ENCODE assay signal across 17 cellular contexts in genomic region chr19:31096047-31096446, GRCh38.
DNase-seq lines count a peak whose midpoint lies in the region; ATAC-seq, FAIRE-seq and TF ChIP-seq lines count a peak whose summit lies in the region.
"Had no signal": no experiment of that assay in that cellular context is flagged by ENCODE, and none has a peak within 500 bp of the region (broad histone marks: within the 10 kb centered on the region; RNA-seq: fewer than 3 reads in every experiment).

No MANE protein-coding gene starts in this region.

- ATAC-seq in K562 (peak; percentile 61), psoas muscle (peak; percentile 36 to 86 (median 62)), GM21723 (IDR thresholded peaks at IDR 0.05; ENCODE audit: unreplicated experiment) (no peak)
- ATAC-seq: PC-3 had no signal

- H3K4me3 ChIP-seq in K562 (no peak overlapping the region), kidney (ENCODE audit: low read length in 2 of 2) (no peak overlapping the region), psoas muscle (peak overlapping the region; percentile 15), mammary epithelial cell (replicated peaks in 1 of 3; ENCODE audit: insufficient read depth in 1 of 3, low read depth in 2 of 3, low read length in 3 of 3) (no peak overlapping the region)
- H3K4me3 ChIP-seq: BLaER1 had no signal

- no peak for TF ChIP-seq POLR2A in K562 (conservative IDR thresholded peaks at IDR 0.05)

- FAIRE-seq in K562 (lab: Jason Lieb, UNC) (no peak), kidney (lab: Jason Lieb, UNC) (no peak)
- FAIRE-seq: H54 had no signal

- in situ Hi-C loops in K562 (cut with MboI) (no loop called here), mammary epithelial cell (cut with MboI; ENCODE audit: low sequenced_read_pairs in 2 of 2) (no loop called here)

- H4K20me1 ChIP-seq in K562 (replicated peaks; ENCODE audit: control insufficient read depth, insufficient read depth, low read length) = no peaks in the 10 kb centered on the region
- no peaks in the 10 kb centered on the region for H4K20me1 ChIP-seq in mammary epithelial cell (ENCODE audit: insufficient read depth, low read length)
- H4K20me1 ChIP-seq: BLaER1 had no signal

- peaks cover 0 to 3% of the 10 kb centered on the region in 2 experiments; a peak in 1 of 5 replicates for H3K4me1 ChIP-seq in K562 (replicated peaks in 1 of 2; ENCODE audit: control insufficient read depth in 2 of 2, insufficient read depth in 2 of 2, low read length in 2 of 2)
- H3K4me1 ChIP-seq in kidney (ENCODE audit: control insufficient read depth in 1 of 2, insufficient read depth in 1 of 2, low read depth in 1 of 2, low read length in 2 of 2) = no peaks in the 10 kb centered on the region
- no peaks in the 10 kb centered on the region for H3K4me1 ChIP-seq in psoas muscle
- no peaks in the 10 kb centered on the region for H3K4me1 ChIP-seq in mammary epithelial cell (ENCODE audit: insufficient read depth, low read length)
- H3K4me1 ChIP-seq: BLaER1 had no signal

- no peak overlapping the region; a peak in 1 of 4 replicates for H3K9ac ChIP-seq in K562 (ENCODE audit: insufficient read depth in 1 of 2, low read depth in 2 of 2, low read length in 2 of 2)
- H3K9ac ChIP-seq in kidney (ENCODE audit: low read length in 2 of 2) = no peak overlapping the region
- H3K9ac ChIP-seq in mammary epithelial cell (ENCODE audit: insufficient read depth, low read length) = no peak overlapping the region
- H3K9ac ChIP-seq: BLaER1 had no signal

- H3K27ac ChIP-seq in K562 (ENCODE audit: extremely low read depth, low read depth, low read length) = no peak overlapping the region
- no peak overlapping the region for H3K27ac ChIP-seq in kidney (ENCODE audit: low read depth in 2 of 2, low read length in 2 of 2)
- H3K27ac ChIP-seq in psoas muscle = no peak overlapping the region
- H3K27ac ChIP-seq in mammary epithelial cell (ENCODE audit: insufficient read depth, low read depth, low read length) = no peak overlapping the region
- H3K27ac ChIP-seq: BLaER1 had no signal

- no peaks in the 10 kb centered on the region for H3K36me3 ChIP-seq in K562 (ENCODE audit: control insufficient read depth, insufficient read depth, low read length)
- no peaks in the 10 kb centered on the region for H3K36me3 ChIP-seq in kidney (ENCODE audit: control insufficient read depth in 1 of 2, insufficient read depth in 2 of 2, low read length in 2 of 2)
- no peaks in the 10 kb centered on the region for H3K36me3 ChIP-seq in psoas muscle (ENCODE audit: insufficient read depth in 1 of 2, low read depth in 1 of 2)
- H3K36me3 ChIP-seq in mammary epithelial cell (ENCODE audit: insufficient read depth, low read length) = no peaks in the 10 kb centered on the region
- H3K36me3 ChIP-seq: BLaER1 had no signal

- H2AFZ ChIP-seq in K562 (ENCODE audit: low read depth, low read length) (peak overlapping the region; percentile 25; the same call in 1 of the 2 replicates), mammary epithelial cell (ENCODE audit: low read depth, low read length) (no peak overlapping the region)

- 2% methylated on average over 16 of the region's 16 CpGs for WGBS in K562 (ENCODE audit: insufficient coverage, low coverage, missing lambda C conversion rate)
- WGBS in psoas muscle, 3 donors = 28 to 30% (median 30%) methylated on average over 16 of the region's 16 CpGs
- WGBS in mammary epithelial cell (ENCODE audit: low coverage, missing lambda C conversion rate) = 88% methylated on average over 15 of the region's 16 CpGs

- no peak overlapping the region for H3K4me2 ChIP-seq in K562 (ENCODE audit: insufficient read depth, low read length)
- H3K4me2 ChIP-seq in mammary epithelial cell (ENCODE audit: insufficient read depth, low read depth, low read length) = no peak overlapping the region
- H3K4me2 ChIP-seq: BLaER1 had no signal

- no peak for TF ChIP-seq EP300 in K562 (IDR thresholded peaks at IDR 0.05; ENCODE audit: low read length)

- H3K9me1 ChIP-seq in K562 (ENCODE audit: control insufficient read depth, insufficient read depth, low read length) = no peaks in the 10 kb centered on the region

- no peaks in the 10 kb centered on the region for H3K79me2 ChIP-seq in K562 (ENCODE audit: control insufficient read depth, insufficient read depth, low read length)
- H3K79me2 ChIP-seq in mammary epithelial cell (ENCODE audit: insufficient read depth, low read length) = no peaks in the 10 kb centered on the region

- peak; percentile 6 to 29 for DNase-seq in SHP77 (lab: John Stamatoyannopoulos, UW)
- no peak for DNase-seq in SHP77 treated with DMSO at 0.1 percent for 48 hours (lab: John Stamatoyannopoulos, UW)
- DNase-seq in K562 (ENCODE audit: extremely low read depth in 1 of 4, low spot score in 3 of 4) = peak in 1 of 4 experiments; percentile 9
- peak; percentile 69 for DNase-seq in kidney
- peak in 1 of 2 donors; percentile 18 for DNase-seq in psoas muscle
- no peak for DNase-seq in mammary epithelial cell
- no peak for DNase-seq in cerebellar nuclear complex (lab: John Stamatoyannopoulos, UW)
- DNase-seq: 8988T, DMS 273 treated with DMSO at 0.1 percent for 48 hours, NCI-H1436 treated with DMSO at 0.1 percent for 48 hours, NCI-H2081 treated with DMSO at 0.1 percent for 48 hours, NCI-H345, NCI-H526 treated with DMSO at 0.1 percent for 48 hours, PC-3 had no signal

- intact Hi-C loops in K562 (cut with micrococcal nuclease) = no loop called here
- intact Hi-C loops in kidney (cut with DNase I) = no loop called here
- intact Hi-C loops in psoas muscle (cut with DNase I) = no loop called here
- intact Hi-C loops in mammary epithelial cell (cut with micrococcal nuclease) = no loop called here

- no peak for TF ChIP-seq CTCF in K562 (IDR thresholded peaks at IDR 0.05 in 2 of 3, conservative IDR thresholded peaks at IDR 0.05 in 1 of 3; ENCODE audit: insufficient read depth in 2 of 3, low read depth in 1 of 3, low read length in 3 of 3)
- no peak for TF ChIP-seq CTCF in kidney (IDR thresholded peaks at IDR 0.05; ENCODE audit: borderline replicate concordance, extremely low read depth, insufficient read depth)
- no peak for TF ChIP-seq CTCF in psoas muscle (IDR thresholded peaks at IDR 0.05)
- no peak for TF ChIP-seq CTCF in mammary epithelial cell (conservative IDR thresholded peaks at IDR 0.05 in 1 of 2, IDR thresholded peaks at IDR 0.05 in 1 of 2; ENCODE audit: extremely low read depth in 1 of 2, insufficient read depth in 1 of 2, low read depth in 1 of 2, low read length in 2 of 2)

- no peaks in the 10 kb centered on the region for H3K9me3 ChIP-seq in K562 (replicated peaks; ENCODE audit: control insufficient read depth, insufficient read depth, low read depth, low read length)
- H3K9me3 ChIP-seq in kidney (ENCODE audit: control insufficient read depth in 1 of 2, low read length in 2 of 2) = no peaks in the 10 kb centered on the region
- H3K9me3 ChIP-seq in psoas muscle = no peaks in the 10 kb centered on the region
- H3K9me3 ChIP-seq in mammary epithelial cell (replicated peaks; ENCODE audit: insufficient read depth, low read length) = no peaks in the 10 kb centered on the region
- H3K9me3 ChIP-seq: BLaER1 had no signal

- H3K27me3 ChIP-seq in K562 (ENCODE audit: control insufficient read depth in 2 of 2, insufficient read depth in 2 of 2, low read length in 2 of 2) = no peaks in the 10 kb centered on the region; a peak in 2 of 5 replicates
- H3K27me3 ChIP-seq in psoas muscle (ENCODE audit: insufficient read depth in 3 of 3, low read length in 2 of 3) = no peaks in the 10 kb centered on the region
- no peaks in the 10 kb centered on the region for H3K27me3 ChIP-seq in mammary epithelial cell (ENCODE audit: insufficient read depth, low read length)
- H3K27me3 ChIP-seq: BLaER1 had no signal

- POLR2A ChIA-PET in K562 (lab: Yijun Ruan, JAX) = interaction anchor here (0.7 to 0.8 kb wide), 2 partner anchors 9 to 13 kb away, joined by 3 to 6 read pairs; no protein-coding TSS in a partner anchor

- TF ChIP-seq RAD21 in K562 (CRISPR knock-in tag; conservative IDR thresholded peaks at IDR 0.05 in 1 of 2, IDR thresholded peaks at IDR 0.05 in 1 of 2) = no peak

- dilution Hi-C loops in mammary epithelial cell (cut with HindIII; ENCODE audit: low sequenced_read_pairs) = no loop called here

- CTCF ChIA-PET in K562 (lab: Yijun Ruan, JAX; ENCODE audit: low intra/inter-chr PET ratio) (no interaction called here), mammary epithelial cell (lab: Charles Lee; ENCODE audit: low non-redundant PET) (no interaction called here)

- BruUV-seq in K562 (replicated peaks; lab: Mats Ljungman, UMichigan) = no TSS peak
- no TSS peak for BruUV-seq in mammary epithelial cell (replicated peaks; lab: Mats Ljungman, UMichigan)

TF ChIP-seq in K562, 482 proteins besides CTCF, POLR2A, EP300 and RAD21:
- TF ChIP-seq ZNF76 (CRISPR knock-in tag; IDR thresholded peaks at IDR 0.05; ENCODE audit: borderline replicate concordance) (no peak), YY1 (IDR thresholded peaks at IDR 0.05; ENCODE audit: borderline replicate concordance in 1 of 3, control insufficient read depth in 1 of 3, extremely low read depth in 1 of 3, insufficient read depth in 3 of 3, insufficient read length in 1 of 3, insufficient replicate concordance in 2 of 3, low read depth in 1 of 3, low read length in 2 of 3) (peak in 1 of 3 experiments; percentile 59)

Comparison
In these comparisons a context has a peak if more than half of its experiments do, and no peak if none do; other contexts are left out.
1. DNase-seq: peak in SHP77 (2 of 2) and kidney (single experiment); none in SHP77 treated with DMSO at 0.1 percent for 48 hours (single experiment), mammary epithelial cell (single experiment) and cerebellar nuclear complex (0 of 2).